18 cellular contexts compared by ENCODE assay signal in genomic region chrX:137550561-137551305, GRCh38. TPM values are rescaled to one million over a fixed set of nuclear protein-coding genes. Genes with fewer than 3 reads are reported as not detected.
A peak's percentile ranks its signal among the peaks of the same experiment; 100 is the strongest.
DNase-seq lines count a peak whose midpoint lies in the region; ATAC-seq and TF ChIP-seq lines count a peak whose summit lies in the region.
"Had no signal": no experiment of that assay in that cellular context is flagged by ENCODE, and none has a peak within 500 bp of the region (broad histone marks: within the 10 kb centered on the region; RNA-seq: fewer than 3 reads in every experiment).

No MANE protein-coding gene starts in this region.

- H3K27ac Mint-ChIP-seq in chondrocyte (ENCODE audit: unreplicated experiment) = no peak overlapping the region
- no peak overlapping the region for H3K27ac Mint-ChIP-seq in naive thymus-derived CD4-positive, alpha-beta T cell
- H3K27ac Mint-ChIP-seq: activated CD8-positive, alpha-beta memory T cell treated with anti-CD3 and anti-CD28 coated beads, Interleukin-2, amount 10 ng/mL, durations not matched to agents 7 days and 5 days; memory B cell had no signal

- DNase-seq in right cardiac atrium (no peak), left cardiac atrium (no peak), chondrocyte (ENCODE audit: low spot score) (no peak), NCI-H774 (lab: John Stamatoyannopoulos, UW) (no peak), SJCRH30 (no peak), COLO668 (lab: John Stamatoyannopoulos, UW; ENCODE audit: unreplicated experiment) (no peak), GM19240 (ENCODE audit: insufficient read length, low spot score) (no peak)
- DNase-seq in naive thymus-derived CD4-positive, alpha-beta T cell = no peak
- DNase-seq: activated CD4-positive, CD25-positive, alpha-beta regulatory T cell; activated CD8-positive, alpha-beta memory T cell treated with anti-CD3 and anti-CD28 coated beads, Interleukin-2, amount 10 ng/mL, durations not matched to agents 7 days and 5 days; AML-193; cortex of kidney; NCI-H1694; NCI-H510A; ovary had no signal

- WGBS in right cardiac atrium = 4% methylated on average over 50 of the region's 51 CpGs

- H3K4me3 Mint-ChIP-seq in chondrocyte (ENCODE audit: unreplicated experiment) = peak overlapping the region; percentile 18
- H3K4me3 Mint-ChIP-seq in naive thymus-derived CD4-positive, alpha-beta T cell = peak overlapping the region in 9 of 10 donors; percentile 10 to 75 (median 59)
- H3K4me3 Mint-ChIP-seq: activated CD8-positive, alpha-beta memory T cell treated with anti-CD3 and anti-CD28 coated beads, Interleukin-2, amount 10 ng/mL, durations not matched to agents 7 days and 5 days; memory B cell had no signal

- peaks cover 14% of the 10 kb centered on the region for H3K9me3 Mint-ChIP-seq in chondrocyte (ENCODE audit: low read depth)
- peaks cover 0 to 2% (median 0%) of the 10 kb centered on the region in 11 donors for H3K9me3 Mint-ChIP-seq in naive thymus-derived CD4-positive, alpha-beta T cell
- H3K9me3 Mint-ChIP-seq: memory B cell had no signal

- TF ChIP-seq CTCF in chondrocyte (IDR thresholded peaks at IDR 0.05) = no peak

- no peaks in the 10 kb centered on the region for H3K36me3 ChIP-seq in naive thymus-derived CD4-positive, alpha-beta T cell (ENCODE audit: control insufficient read depth in 2 of 3, insufficient read depth in 3 of 3, low read length in 3 of 3)
- H3K36me3 ChIP-seq in SJCRH30 = no peaks in the 10 kb centered on the region
- H3K36me3 ChIP-seq: ovary had no signal

- H3K27ac ChIP-seq in right cardiac atrium (ENCODE audit: low read length) (no peak overlapping the region), SJCRH30 (no peak overlapping the region)
- H3K27ac ChIP-seq in naive thymus-derived CD4-positive, alpha-beta T cell (ENCODE audit: low read depth, low read length) = no peak overlapping the region
- H3K27ac ChIP-seq: ovary had no signal

- CTCF ChIA-PET in naive thymus-derived CD4-positive, alpha-beta T cell (lab: Charles Lee) = no interaction called here

- no peaks in the 10 kb centered on the region for H3K4me1 Mint-ChIP-seq in chondrocyte (ENCODE audit: low read depth)
- peaks cover 0 to 17% (median 14%) of the 10 kb centered on the region in 7 donors for H3K4me1 Mint-ChIP-seq in naive thymus-derived CD4-positive, alpha-beta T cell
- H3K4me1 Mint-ChIP-seq: activated CD8-positive, alpha-beta memory T cell treated with anti-CD3 and anti-CD28 coated beads, Interleukin-2, amount 10 ng/mL, durations not matched to agents 7 days and 5 days had no signal

- POLR2A ChIA-PET in naive thymus-derived CD4-positive, alpha-beta T cell (lab: Charles Lee) = no interaction called here

- H3K4me1 ChIP-seq in right cardiac atrium (ENCODE audit: control insufficient read depth, insufficient read depth, low read length) (no peaks in the 10 kb centered on the region), SJCRH30 (no peaks in the 10 kb centered on the region)
- H3K4me1 ChIP-seq in naive thymus-derived CD4-positive, alpha-beta T cell (ENCODE audit: control insufficient read depth in 2 of 2, insufficient read depth in 2 of 2, low read length in 2 of 2) = no peaks in the 10 kb centered on the region

- H3K9me3 ChIP-seq in right cardiac atrium (ENCODE audit: control insufficient read depth, low read length) (no peaks in the 10 kb centered on the region), SJCRH30 (replicated peaks) (no peaks in the 10 kb centered on the region)
- no peaks in the 10 kb centered on the region for H3K9me3 ChIP-seq in naive thymus-derived CD4-positive, alpha-beta T cell (ENCODE audit: control insufficient read depth in 2 of 3, low read length in 3 of 3)

- H3K27me3 ChIP-seq in right cardiac atrium (ENCODE audit: control insufficient read depth, insufficient read depth) (no peaks in the 10 kb centered on the region), SJCRH30 (no peaks in the 10 kb centered on the region)
- no peaks in the 10 kb centered on the region for H3K27me3 ChIP-seq in naive thymus-derived CD4-positive, alpha-beta T cell (ENCODE audit: control insufficient read depth in 2 of 2, insufficient read depth in 2 of 2, low read length in 2 of 2)
- H3K27me3 ChIP-seq: ovary had no signal

- intact Hi-C loops in right cardiac atrium (cut with DNase I) (no loop called here), left cardiac atrium (cut with DNase I) (no loop called here)
- intact Hi-C loops in naive thymus-derived CD4-positive, alpha-beta T cell (cut with micrococcal nuclease) = no loop called here

- ATAC-seq in right cardiac atrium (no peak), left cardiac atrium (no peak)
- no peak for ATAC-seq in naive thymus-derived CD4-positive, alpha-beta T cell
- ATAC-seq: activated CD8-positive, alpha-beta memory T cell treated with anti-CD3 and anti-CD28 coated beads, Interleukin-2, amount 10 ng/mL, durations not matched to agents 7 days and 5 days; Panc1 had no signal

- H3K27me3 Mint-ChIP-seq in chondrocyte (ENCODE audit: low read depth) = peaks cover 25% of the 10 kb centered on the region
- peaks cover 20 to 47% (median 42%) of the 10 kb centered on the region in 5 donors for H3K27me3 Mint-ChIP-seq in naive thymus-derived CD4-positive, alpha-beta T cell

- H3K4me3 ChIP-seq in right cardiac atrium (ENCODE audit: low read length) (peak overlapping the region; percentile 22), SJCRH30 (no peak overlapping the region)
- H3K4me3 ChIP-seq in naive thymus-derived CD4-positive, alpha-beta T cell (ENCODE audit: low read length) = no peak overlapping the region
- H3K4me3 ChIP-seq: ovary had no signal

- H3K36me3 Mint-ChIP-seq in chondrocyte (ENCODE audit: low read depth) = no peaks in the 10 kb centered on the region
- H3K36me3 Mint-ChIP-seq in naive thymus-derived CD4-positive, alpha-beta T cell = no peaks in the 10 kb centered on the region
- H3K36me3 Mint-ChIP-seq: activated CD8-positive, alpha-beta memory T cell treated with anti-CD3 and anti-CD28 coated beads, Interleukin-2, amount 10 ng/mL, durations not matched to agents 7 days and 5 days had no signal

RNA-seq across cellular contexts. Expression of gene ZIC3, which starts 15.2 kb away (rescaled TPM):
- total RNA-seq in right cardiac atrium = not detected
- polyA plus RNA-seq in right cardiac atrium = not detected
- not detected for total RNA-seq in left cardiac atrium
- total RNA-seq in chondrocyte = not detected in 3 replicates
- not detected for total RNA-seq in naive thymus-derived CD4-positive, alpha-beta T cell
- not detected for polyA plus RNA-seq in naive thymus-derived CD4-positive, alpha-beta T cell
- not detected in 2 replicates for total RNA-seq in SJCRH30 (2014; rRNA removed; shearing (Covaris generic))
- total RNA-seq: activated CD8-positive, alpha-beta memory T cell treated with anti-CD3 and anti-CD28 coated beads, Interleukin-2, amount 10 ng/mL, durations not matched to agents 7 days and 5 days; fibroblast of lung; ovary had no signal
- polyA plus RNA-seq: fibroblast of lung had no signal
